Comparison of ENCODE assay signal across 24 cellular contexts in the genomic region with DNA sequence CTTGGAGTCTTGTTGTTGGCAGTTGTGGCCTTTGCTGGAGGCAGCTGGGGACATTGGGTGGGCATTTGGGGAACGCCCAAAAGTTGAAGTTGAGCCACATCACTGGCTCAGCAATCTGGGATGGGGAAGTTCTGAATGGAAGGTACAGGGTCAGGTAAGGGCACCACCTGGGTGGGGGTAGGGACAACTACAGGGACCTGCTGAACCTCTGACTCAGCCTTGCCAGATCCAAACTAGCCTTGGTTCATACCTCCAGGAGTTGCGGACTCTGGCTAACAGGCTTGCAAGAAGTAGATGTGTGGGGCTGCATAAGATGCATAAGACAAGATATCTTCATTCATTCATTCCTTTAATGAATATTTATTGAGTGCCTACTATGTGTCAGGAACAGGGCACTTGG. TPM values are rescaled to one million over a fixed set of nuclear protein-coding genes. Genes with fewer than 3 reads are reported as not detected.
DNase-seq lines count a peak whose midpoint lies in the region; ATAC-seq and TF ChIP-seq lines count a peak whose summit lies in the region.
"Had no signal": no experiment of that assay in that cellular context is flagged by ENCODE, and none has a peak within 500 bp of the region (broad histone marks: within the 10 kb centered on the region; RNA-seq: fewer than 3 reads in every experiment).

No MANE protein-coding gene starts in this region.

- H3K4me1 ChIP-seq in KMS-11 (ENCODE audit: low read depth, poor library complexity, severe bottlenecking) (peaks cover 55% of the 10 kb centered on the region), uterus (peaks cover 0 to 8% of the 10 kb centered on the region in 2 donors)

- no peak for TF ChIP-seq CTCF in KMS-11 (conservative IDR thresholded peaks at IDR 0.05; ENCODE audit: low read depth, low read length)
- no peak for TF ChIP-seq CTCF in neural crest cell (conservative IDR thresholded peaks at IDR 0.05)
- TF ChIP-seq CTCF in uterus (IDR thresholded peaks at IDR 0.05), result no peak

- peaks cover 25% of the 10 kb centered on the region; the same call in 1 of the 2 replicates for H3K79me2 ChIP-seq in KMS-11 (ENCODE audit: insufficient read depth, low read depth)

- H3K36me3 Mint-ChIP-seq in activated CD4-positive, alpha-beta T cell treated with anti-CD3 and anti-CD28 coated beads, Interleukin-2, amount 10 ng/mL, durations not matched to agents 24 days and 14 days (ENCODE audit: low read depth), result peaks cover 72% of the 10 kb centered on the region
- peaks cover 65% of the 10 kb centered on the region for H3K36me3 Mint-ChIP-seq in activated naive CD8-positive, alpha-beta T cell treated with anti-CD3 and anti-CD28 coated beads, Interleukin-2, amount 50 U/mL, for 24 hours (ENCODE audit: low read depth)
- H3K36me3 Mint-ChIP-seq in neural crest cell (ENCODE audit: low read depth), result no peaks in the 10 kb centered on the region

- no peak overlapping the region for H3K4me3 ChIP-seq in KMS-11 (IDR thresholded peaks at IDR 0.05; ENCODE audit: insufficient read depth, low read depth, low read length)
- H3K4me3 ChIP-seq in uterus, result no peak overlapping the region
- H3K4me3 ChIP-seq: A549, BLaER1, dorsolateral prefrontal cortex, smooth muscle cell had no signal

- H3K27me3 Mint-ChIP-seq in activated CD4-positive, alpha-beta T cell treated with anti-CD3 and anti-CD28 coated beads, Interleukin-2, amount 10 ng/mL, durations not matched to agents 24 days and 14 days, result no peaks in the 10 kb centered on the region
- no peaks in the 10 kb centered on the region for H3K27me3 Mint-ChIP-seq in activated naive CD8-positive, alpha-beta T cell treated with anti-CD3 and anti-CD28 coated beads, Interleukin-2, amount 50 U/mL, for 24 hours
- peaks cover 74% of the 10 kb centered on the region for H3K27me3 Mint-ChIP-seq in neural crest cell (ENCODE audit: low read depth)

- H3K4me3 Mint-ChIP-seq in activated CD4-positive, alpha-beta T cell treated with anti-CD3 and anti-CD28 coated beads, Interleukin-2, amount 10 ng/mL, durations not matched to agents 24 days and 14 days, result no peak overlapping the region
- H3K4me3 Mint-ChIP-seq in activated naive CD8-positive, alpha-beta T cell treated with anti-CD3 and anti-CD28 coated beads, Interleukin-2, amount 50 U/mL, for 24 hours, result no peak overlapping the region
- H3K4me3 Mint-ChIP-seq in neural crest cell, result peak overlapping the region; percentile 17

- H3K9ac ChIP-seq in KMS-11, result no peak overlapping the region
- H3K9ac ChIP-seq: BLaER1 had no signal

- peak overlapping the region; percentile 21; the same call in 1 of the 2 replicates for H3K27ac ChIP-seq in KMS-11
- no peak overlapping the region for H3K27ac ChIP-seq in uterus
- H3K27ac ChIP-seq: BLaER1 had no signal

- H3K27me3 ChIP-seq in KMS-11 (ENCODE audit: insufficient read depth, low read depth), result no peaks in the 10 kb centered on the region
- H3K27me3 ChIP-seq in uterus, result peaks cover 9 to 13% of the 10 kb centered on the region in 2 donors
- H3K27me3 ChIP-seq: BLaER1 had no signal

- H3K4me1 Mint-ChIP-seq in activated CD4-positive, alpha-beta T cell treated with anti-CD3 and anti-CD28 coated beads, Interleukin-2, amount 10 ng/mL, durations not matched to agents 24 days and 14 days, result peaks cover 46% of the 10 kb centered on the region
- H3K4me1 Mint-ChIP-seq in activated naive CD8-positive, alpha-beta T cell treated with anti-CD3 and anti-CD28 coated beads, Interleukin-2, amount 50 U/mL, for 24 hours, result peaks cover 41% of the 10 kb centered on the region
- peaks cover 3% of the 10 kb centered on the region for H3K4me1 Mint-ChIP-seq in neural crest cell

- DNase-seq in activated CD4-positive, alpha-beta T cell treated with anti-CD3 and anti-CD28 coated beads, Interleukin-2, amount 10 ng/mL, durations not matched to agents 24 days and 14 days, result no peak
- no peak for DNase-seq in activated CD4-positive, alpha-beta T cell treated with anti-CD3 and anti-CD28 coated beads for 48 hours
- DNase-seq in activated naive CD8-positive, alpha-beta T cell treated with anti-CD3 and anti-CD28 coated beads, Interleukin-2, amount 50 U/mL, for 24 hours, result no peak
- no peak for DNase-seq in neural crest cell (ENCODE audit: low read depth, low spot score)
- DNase-seq in 8988T, result no peak
- no peak for DNase-seq in uterus
- no peak for DNase-seq in GM19238 (ENCODE audit: insufficient read length, low spot score)
- DNase-seq: amygdala; DMS 273 treated with DMSO at 0.1 percent for 48 hours; dorsolateral prefrontal cortex; foreskin fibroblast; NCI-H510A treated with DMSO at 0.1 percent for 48 hours; occipital lobe; stimulated activated CD4-positive, alpha-beta T cell treated with anti-CD3 and anti-CD28 coated beads, Interleukin-4, amount 100 ng/mL, for 1 hour had no signal

- H3K4me2 ChIP-seq in KMS-11, result no peak overlapping the region; the same call in 1 of the 2 replicates
- H3K4me2 ChIP-seq: A549, BLaER1, smooth muscle cell had no signal

- intact Hi-C loops in activated CD4-positive, alpha-beta T cell treated with anti-CD3 and anti-CD28 coated beads, Interleukin-2, amount 10 ng/mL, durations not matched to agents 24 days and 14 days (cut with micrococcal nuclease), result no loop called here
- intact Hi-C loops in uterus (cut with DNase I; ENCODE audit: low total_unique reads), result no loop called here

- no peaks in the 10 kb centered on the region for H4K20me1 ChIP-seq in KMS-11 (ENCODE audit: insufficient read depth)

- H3K9me3 ChIP-seq in uterus, result no peaks in the 10 kb centered on the region
- H3K9me3 ChIP-seq: A549, BLaER1 had no signal

- no peak overlapping the region for H2AFZ ChIP-seq in KMS-11 (ENCODE audit: low read depth)

- H3K27ac Mint-ChIP-seq in activated CD4-positive, alpha-beta T cell treated with anti-CD3 and anti-CD28 coated beads, Interleukin-2, amount 10 ng/mL, durations not matched to agents 24 days and 14 days, result peak overlapping the region; percentile 29
- peak overlapping the region; percentile 68 for H3K27ac Mint-ChIP-seq in activated naive CD8-positive, alpha-beta T cell treated with anti-CD3 and anti-CD28 coated beads, Interleukin-2, amount 50 U/mL, for 24 hours
- no peak overlapping the region for H3K27ac Mint-ChIP-seq in neural crest cell (ENCODE audit: unreplicated experiment)

- TF ChIP-seq POLR2A in uterus (IDR thresholded peaks at IDR 0.05), result no peak

- no peak for ATAC-seq in activated naive CD8-positive, alpha-beta T cell treated with anti-CD3 and anti-CD28 coated beads, Interleukin-2, amount 50 U/mL, for 24 hours
- ATAC-seq: A549 had no signal

- no peaks in the 10 kb centered on the region for H3K9me3 Mint-ChIP-seq in activated CD4-positive, alpha-beta T cell treated with anti-CD3 and anti-CD28 coated beads, Interleukin-2, amount 10 ng/mL, durations not matched to agents 24 days and 14 days
- no peaks in the 10 kb centered on the region for H3K9me3 Mint-ChIP-seq in activated naive CD8-positive, alpha-beta T cell treated with anti-CD3 and anti-CD28 coated beads, Interleukin-2, amount 50 U/mL, for 24 hours
- no peaks in the 10 kb centered on the region for H3K9me3 Mint-ChIP-seq in neural crest cell

- H3K36me3 ChIP-seq in KMS-11 (ENCODE audit: insufficient read depth) (peaks cover 3% of the 10 kb centered on the region; the same call in 1 of the 2 replicates), uterus (no peaks in the 10 kb centered on the region)

RNA-seq across cellular contexts. Expression of gene FMNL1, which starts 16.0 kb away (rescaled TPM):
- 325 and 329 TPM in 2 replicates for total RNA-seq in activated CD4-positive, alpha-beta T cell treated with anti-CD3 and anti-CD28 coated beads, Interleukin-2, amount 10 ng/mL, durations not matched to agents 24 days and 14 days
- 1.1 and 1.2 TPM in 2 replicates for total RNA-seq in neural crest cell
- 10 to 100 TPM in 1 of 4 donors, 1 to 10 TPM in 3; 2.6 to 12.3 (median 3.6) TPM for total RNA-seq in uterus

RNA-seq across cellular contexts. Expression of gene SPATA32, which starts 24.2 kb away (rescaled TPM):
- 0.28 and 0.40 TPM in 2 replicates for total RNA-seq in activated CD4-positive, alpha-beta T cell treated with anti-CD3 and anti-CD28 coated beads, Interleukin-2, amount 10 ng/mL, durations not matched to agents 24 days and 14 days
- total RNA-seq in neural crest cell, result 0.23 and 0.25 TPM in 2 replicates
- total RNA-seq in uterus, result not detected
- total RNA-seq: cardiac septum, epithelial cell of proximal tubule, liver, mucosa of gallbladder, occipital lobe, RPMI7951, smooth muscle cell, urinary bladder had no signal

Comparison
In these comparisons a context has a peak if more than half of its experiments do, and no peak if none do; other contexts are left out.
1. RNA of gene FMNL1, which starts 16.0 kb away (total RNA-seq): 325 to 329 TPM in activated CD4-positive, alpha-beta T cell treated with anti-CD3 and anti-CD28 coated beads, Interleukin-2, amount 10 ng/mL, durations not matched to agents 24 days and 14 days; 2.6 to 12.3 TPM in uterus and 1.1 to 1.2 TPM in neural crest cell; every median in the first group is over 10 times any median in the second.